17 cellular contexts compared by ENCODE assay signal in the genomic region with DNA sequence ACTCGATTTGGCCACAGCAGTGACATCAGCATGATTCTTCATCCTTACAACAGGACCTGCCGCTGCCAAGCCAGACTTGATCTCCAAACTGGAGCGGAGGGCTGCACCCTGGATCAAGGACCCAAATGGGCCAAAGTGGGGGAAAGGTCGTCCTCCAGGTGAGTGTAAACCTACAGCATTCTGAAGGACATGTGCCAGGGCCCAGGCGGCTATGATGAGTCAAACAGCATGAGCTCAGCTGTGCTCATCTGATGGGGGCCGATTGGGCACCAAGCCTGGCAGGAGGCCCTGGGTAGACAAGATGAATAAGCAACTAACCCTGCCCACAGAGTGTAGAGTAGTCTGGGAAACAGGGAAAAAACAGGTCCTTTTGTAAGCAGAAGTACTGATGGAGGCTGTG.
"Had no signal": no experiment of that assay in that cellular context is flagged by ENCODE, and none has a peak within 500 bp of the region (broad histone marks: within the 10 kb centered on the region; RNA-seq: fewer than 3 reads in every experiment).

No MANE protein-coding gene starts in this region.

- H3K9me3 ChIP-seq: lower lobe of right lung, pancreas, tibial artery had no signal

- ATAC-seq: activated T-cell treated with anti-CD3 and anti-CD28 coated beads, Interleukin-2, amount 50 U/mL, for 4 hours; left lobe of liver; lower lobe of right lung; naive thymus-derived CD8-positive, alpha-beta T cell; pancreas; right cardiac atrium; WTC11 had no signal

- H3K36me3 Mint-ChIP-seq: WTC11 had no signal

- H3K27me3 ChIP-seq: cardiac muscle cell, pancreas, tibial artery had no signal

- DNase-seq: activated CD8-positive, alpha-beta memory T cell treated with anti-CD3 and anti-CD28 coated beads, Interleukin-2, amount 50 U/mL, for 48 hours; activated naive CD4-positive, alpha-beta T cell; activated T-cell treated with anti-CD3 and anti-CD28 coated beads, Interleukin-2, amount 50 U/mL, for 4 hours; kidney; lower lobe of right lung; naive thymus-derived CD8-positive, alpha-beta T cell; stimulated activated CD4-positive, alpha-beta T cell treated with anti-CD3 and anti-CD28 coated beads, Interleukin-12 subunit alpha, Interleukin-12 subunit beta, amount 100 ng/mL, for 4 hours; stimulated activated CD4-positive, alpha-beta T cell treated with anti-CD3 and anti-CD28 coated beads, Interleukin-4, amount 100 ng/mL, for 4 hours; substantia nigra; tibial artery had no signal

- H3K27me3 Mint-ChIP-seq: naive thymus-derived CD8-positive, alpha-beta T cell; stimulated activated naive CD8-positive, alpha-beta T cell treated with anti-CD3 and anti-CD28 coated beads, Interleukin-15, Interleukin-2, amounts not matched to agents 100 ng/mL and 50 ng/mL, for 24 hours had no signal

- H3K4me3 Mint-ChIP-seq: activated T-cell treated with anti-CD3 and anti-CD28 coated beads, Interleukin-2, amount 50 U/mL, for 4 hours; stimulated activated naive CD8-positive, alpha-beta T cell treated with anti-CD3 and anti-CD28 coated beads, Interleukin-15, Interleukin-2, amounts not matched to agents 100 ng/mL and 50 ng/mL, for 24 hours; WTC11 had no signal

- H3K36me3 ChIP-seq: cardiac muscle cell had no signal

- H3K4me3 ChIP-seq: cardiac muscle cell, lower lobe of right lung, pancreas, tibial artery had no signal

- H3K9me3 Mint-ChIP-seq: activated T-cell treated with anti-CD3 and anti-CD28 coated beads, Interleukin-2, amount 50 U/mL, for 4 hours; activated T-helper 2 cell treated with anti-CD3 and anti-CD28 coated beads, Interferon-gamma antibody, Interleukin-2, Interleukin-4, amounts not matched to agents 10 μg/mL and 5 μg/mL and 100 μg/mL, durations not matched to agents 14 hours and 24 hours and 36 hours; naive thymus-derived CD8-positive, alpha-beta T cell; stimulated activated naive CD8-positive, alpha-beta T cell treated with anti-CD3 and anti-CD28 coated beads, Interleukin-15, Interleukin-2, amounts not matched to agents 100 ng/mL and 50 ng/mL, for 24 hours; WTC11 had no signal

- H3K27ac Mint-ChIP-seq: activated T-helper 2 cell treated with anti-CD3 and anti-CD28 coated beads, Interferon-gamma antibody, Interleukin-2, Interleukin-4, amounts not matched to agents 10 μg/mL and 5 μg/mL and 100 μg/mL, durations not matched to agents 14 hours and 24 hours and 36 hours; stimulated activated naive CD8-positive, alpha-beta T cell treated with anti-CD3 and anti-CD28 coated beads, Interleukin-15, Interleukin-2, amounts not matched to agents 100 ng/mL and 50 ng/mL, for 24 hours; WTC11 had no signal
